ENCODE assay signal across 22 cellular contexts in genomic region chr17:35065880-35066279, GRCh38. TPM values are rescaled to one million over a fixed set of nuclear protein-coding genes. Genes with fewer than 3 reads are reported as not detected.
"Had no signal": no experiment of that assay in that cellular context is flagged by ENCODE, and none has a peak within 500 bp of the region (broad histone marks: within the 10 kb centered on the region; RNA-seq: fewer than 3 reads in every experiment).

No MANE protein-coding gene starts in this region.

- H3K27ac Mint-ChIP-seq: activated naive CD8-positive, alpha-beta T cell treated with anti-CD3 and anti-CD28 coated beads, Interleukin-2, amount 10 ng/mL, durations not matched to agents 7 days and 5 days; neural progenitor cell had no signal

- H3K9me3 Mint-ChIP-seq: activated naive CD8-positive, alpha-beta T cell treated with anti-CD3 and anti-CD28 coated beads, Interleukin-2, amount 10 ng/mL, durations not matched to agents 7 days and 5 days; neural progenitor cell; stimulated activated naive CD8-positive, alpha-beta T cell treated with anti-CD3 and anti-CD28 coated beads, Interleukin-15, amount 100 ng/mL, for 72 hours had no signal

- H3K4me3 Mint-ChIP-seq: activated naive CD8-positive, alpha-beta T cell treated with anti-CD3 and anti-CD28 coated beads, Interleukin-2, amount 10 ng/mL, durations not matched to agents 7 days and 5 days; neural progenitor cell had no signal

- H3K4me2 ChIP-seq: neural progenitor cell had no signal

- H3K9me3 ChIP-seq: pancreas, sigmoid colon, spleen, thoracic aorta had no signal

- ATAC-seq: pancreas; stimulated activated naive CD8-positive, alpha-beta T cell treated with anti-CD3 and anti-CD28 coated beads, Interleukin-15, amount 100 ng/mL, for 72 hours had no signal

- H3K27ac ChIP-seq: epithelial cell of prostate, neural progenitor cell, pancreas, thoracic aorta, WERI-Rb-1 had no signal

- H3K27me3 Mint-ChIP-seq: activated naive CD8-positive, alpha-beta T cell treated with anti-CD3 and anti-CD28 coated beads, Interleukin-2, amount 10 ng/mL, durations not matched to agents 7 days and 5 days; stimulated activated naive CD8-positive, alpha-beta T cell treated with anti-CD3 and anti-CD28 coated beads, Interleukin-15, amount 100 ng/mL, for 72 hours had no signal

- H2AFZ ChIP-seq: neural progenitor cell had no signal

- H3K9ac ChIP-seq: neural progenitor cell had no signal

- H3K27me3 ChIP-seq: neural progenitor cell, pancreas, sigmoid colon, spleen had no signal

- H3K4me3 ChIP-seq: neural progenitor cell, pancreas, sigmoid colon, spleen, thoracic aorta had no signal

- DNase-seq: activated CD4-positive, alpha-beta T cell treated with anti-CD3 and anti-CD28 coated beads, Interleukin-2, amount 50 U/mL, for 48 hours; activated naive CD4-positive, alpha-beta T cell; activated naive CD8-positive, alpha-beta T cell treated with anti-CD3 and anti-CD28 coated beads, Interleukin-2, amount 10 ng/mL, durations not matched to agents 7 days and 5 days; activated T-cell treated with anti-CD3 and anti-CD28 coated beads, Interleukin-2, amount 50 U/mL, for 48 hours; aorta; cerebellar nuclear complex; dermis blood vessel endothelial cell; head of caudate nucleus; kidney glomerular epithelial cell; midbrain; pancreas; sigmoid colon; spleen; stimulated activated naive CD8-positive, alpha-beta T cell treated with anti-CD3 and anti-CD28 coated beads, Interleukin-15, amount 100 ng/mL, for 72 hours; WERI-Rb-1 had no signal

- FAIRE-seq: frontal cortex, pancreas had no signal

- H3K36me3 ChIP-seq: neural progenitor cell, pancreas, sigmoid colon, thoracic aorta, WERI-Rb-1 had no signal

RNA-seq across cellular contexts. Expression of gene FNDC8, which starts 55.5 kb away (rescaled TPM):
- total RNA-seq: activated naive CD8-positive, alpha-beta T cell treated with anti-CD3 and anti-CD28 coated beads, Interleukin-2, amount 10 ng/mL, durations not matched to agents 7 days and 5 days; aorta; dermis blood vessel endothelial cell; frontal cortex; liver; myocyte; pancreas; sigmoid colon; spleen; thoracic aorta; ureter had no signal
- polyA plus RNA-seq: aorta, liver, pancreas, sigmoid colon had no signal
